ENCODE assay signal across 8 cellular contexts in genomic region chr1:7784492-7785071, GRCh38. TPM values are rescaled to one million over a fixed set of nuclear protein-coding genes. Genes with fewer than 3 reads are reported as not detected.
DNase-seq lines count a peak whose midpoint lies in the region; ATAC-seq and TF ChIP-seq lines count a peak whose summit lies in the region.

No MANE protein-coding gene starts in this region.

- H3K27me3 ChIP-seq in CD4-positive, CD25-positive, alpha-beta regulatory T cell (ENCODE audit: control insufficient read depth, insufficient read depth, low read length), result no peaks in the 10 kb centered on the region
- no peaks in the 10 kb centered on the region for H3K27me3 ChIP-seq in OCI-LY3 (ENCODE audit: low read depth, low read length)
- H3K27me3 ChIP-seq in fibroblast of lung (ENCODE audit: control insufficient read depth, insufficient read depth, low read length), result no peaks in the 10 kb centered on the region
- H3K27me3 ChIP-seq in MM.1S (replicated peaks; ENCODE audit: insufficient read depth, low read length), result no peaks in the 10 kb centered on the region; the same call in 1 of the 2 replicates

- peak overlapping the region; percentile 52 to 74 (median 66) for H3K4me3 Mint-ChIP-seq in CD4-positive, CD25-positive, alpha-beta regulatory T cell
- peak overlapping the region; percentile 28 for H3K4me3 Mint-ChIP-seq in osteocyte (ENCODE audit: unreplicated experiment)

- H3K4me1 ChIP-seq in CD4-positive, CD25-positive, alpha-beta regulatory T cell (ENCODE audit: control insufficient read depth, insufficient read depth, low read length, poor library complexity, severe bottlenecking), result peaks cover 22% of the 10 kb centered on the region
- H3K4me1 ChIP-seq in OCI-LY3 (ENCODE audit: low read length) (peaks cover 4% of the 10 kb centered on the region; the same call in 1 of the 2 replicates), fibroblast of lung (ENCODE audit: control insufficient read depth, extremely low read depth, insufficient read depth, low read length) (peaks cover 3% of the 10 kb centered on the region), MM.1S (ENCODE audit: low read length) (peaks cover 9% of the 10 kb centered on the region; the same call in 1 of the 2 replicates)

- H3K27ac ChIP-seq in CD4-positive, CD25-positive, alpha-beta regulatory T cell (ENCODE audit: insufficient read depth, low read length, poor library complexity, severe bottlenecking), result peak overlapping the region; percentile 96
- H3K27ac ChIP-seq in OCI-LY3 (ENCODE audit: low read length), result no peak overlapping the region
- H3K27ac ChIP-seq in fibroblast of lung (ENCODE audit: insufficient read depth, low read length), result peak overlapping the region; percentile 69
- no peak overlapping the region for H3K27ac ChIP-seq in MM.1S (ENCODE audit: low read length)

- peak overlapping the region; percentile 20; the same call in 1 of the 2 replicates for H3K4me2 ChIP-seq in OCI-LY3 (ENCODE audit: low read length)
- peak overlapping the region; percentile 73 for H3K4me2 ChIP-seq in fibroblast of lung (ENCODE audit: extremely low read depth, insufficient read depth, low read length)
- no peak overlapping the region for H3K4me2 ChIP-seq in MM.1S (ENCODE audit: low read depth, low read length)

- H3K36me3 ChIP-seq in CD4-positive, CD25-positive, alpha-beta regulatory T cell (ENCODE audit: control insufficient read depth, insufficient read depth, low read length), result peaks cover 11% of the 10 kb centered on the region
- peaks cover 10% of the 10 kb centered on the region for H3K36me3 ChIP-seq in OCI-LY3 (replicated peaks; ENCODE audit: low read depth, low read length)
- H3K36me3 ChIP-seq in fibroblast of lung (ENCODE audit: control insufficient read depth, insufficient read depth, low read length), result peaks cover 5% of the 10 kb centered on the region
- H3K36me3 ChIP-seq in MM.1S (replicated peaks; ENCODE audit: insufficient read depth, low read length), result no peaks in the 10 kb centered on the region

- no peak overlapping the region for H2AFZ ChIP-seq in OCI-LY3 (ENCODE audit: low read depth, low read length)
- H2AFZ ChIP-seq in fibroblast of lung (ENCODE audit: low read length), result peak overlapping the region; percentile 44
- no peak overlapping the region for H2AFZ ChIP-seq in MM.1S (ENCODE audit: low read length)

- H3K9me3 Mint-ChIP-seq in CD4-positive, CD25-positive, alpha-beta regulatory T cell, result peaks cover 0 to 4% (median 0%) of the 10 kb centered on the region in 7 donors
- H3K9me3 Mint-ChIP-seq in osteocyte (ENCODE audit: unreplicated experiment), result no peaks in the 10 kb centered on the region

- no peaks in the 10 kb centered on the region for H4K20me1 ChIP-seq in OCI-LY3 (ENCODE audit: insufficient read depth, low read length)
- no peaks in the 10 kb centered on the region for H4K20me1 ChIP-seq in fibroblast of lung (ENCODE audit: control insufficient read depth, extremely low read depth, insufficient read depth, low read length)
- no peaks in the 10 kb centered on the region for H4K20me1 ChIP-seq in MM.1S (ENCODE audit: insufficient read depth, low read length)

- no peak for DNase-seq in CD4-positive, CD25-positive, alpha-beta regulatory T cell
- DNase-seq in fibroblast of lung (ENCODE audit: low read depth in 2 of 2) (no peak), osteocyte (ENCODE audit: extremely low spot score, unreplicated experiment) (no peak), inferior parietal cortex (ENCODE audit: extremely low spot score) (no peak), MM.1S (no peak)

- ATAC-seq in CD4-positive, CD25-positive, alpha-beta regulatory T cell (ENCODE audit: low read depth in 2 of 2), result no peak
- ATAC-seq in HG03571 (IDR thresholded peaks at IDR 0.05; ENCODE audit: unreplicated experiment) (no peak), GM18870 (IDR thresholded peaks at IDR 0.05; ENCODE audit: unreplicated experiment) (no peak)

- peaks cover 21% of the 10 kb centered on the region for H3K36me3 Mint-ChIP-seq in CD4-positive, CD25-positive, alpha-beta regulatory T cell
- peaks cover 11% of the 10 kb centered on the region for H3K36me3 Mint-ChIP-seq in osteocyte (ENCODE audit: unreplicated experiment)

- no peaks in the 10 kb centered on the region for H3K9me2 ChIP-seq in MM.1S (replicated peaks; ENCODE audit: insufficient read depth, low read length)

- H3K9ac ChIP-seq in OCI-LY3 (ENCODE audit: low read length) (no peak overlapping the region), fibroblast of lung (ENCODE audit: insufficient read depth, low read length) (peak overlapping the region; percentile 74), MM.1S (ENCODE audit: low read length) (no peak overlapping the region)

- H3K79me2 ChIP-seq in OCI-LY3 (ENCODE audit: low read length), result no peaks in the 10 kb centered on the region
- no peaks in the 10 kb centered on the region for H3K79me2 ChIP-seq in fibroblast of lung (ENCODE audit: control insufficient read depth, insufficient read depth, low read length)
- no peaks in the 10 kb centered on the region for H3K79me2 ChIP-seq in MM.1S (ENCODE audit: low read length)

- no peak overlapping the region for H3K4me3 ChIP-seq in CD4-positive, CD25-positive, alpha-beta regulatory T cell (ENCODE audit: low read depth, low read length)
- H3K4me3 ChIP-seq in OCI-LY3 (ENCODE audit: low read length) (no peak overlapping the region), fibroblast of lung (replicated peaks in 1 of 4; ENCODE audit: control extremely low read depth in 1 of 4, insufficient read depth in 1 of 4, low read depth in 3 of 4, low read length in 4 of 4) (peak overlapping the region in 3 of 4 experiments; percentile 51 to 64 (median 62)), MM.1S (ENCODE audit: low read length) (no peak overlapping the region)

- H3K27ac Mint-ChIP-seq in CD4-positive, CD25-positive, alpha-beta regulatory T cell, result peak overlapping the region in 2 of 3 donors; percentile 48 to 74
- H3K27ac Mint-ChIP-seq in osteocyte (ENCODE audit: unreplicated experiment), result no peak overlapping the region

- TF ChIP-seq CTCF in OCI-LY3 (IDR thresholded peaks at IDR 0.05; ENCODE audit: low read depth, low read length) (no peak), fibroblast of lung (conservative IDR thresholded peaks at IDR 0.05 in 1 of 2, IDR thresholded peaks at IDR 0.05 in 1 of 2; ENCODE audit: low read depth in 1 of 2, low read length in 2 of 2) (no peak), osteocyte (IDR thresholded peaks at IDR 0.05) (no peak), MM.1S (IDR thresholded peaks at IDR 0.05; ENCODE audit: low read length) (no peak)

- H3K9me3 ChIP-seq in CD4-positive, CD25-positive, alpha-beta regulatory T cell (ENCODE audit: control insufficient read depth in 2 of 2, low read length in 2 of 2), result no peaks in the 10 kb centered on the region
- H3K9me3 ChIP-seq in OCI-LY3 (ENCODE audit: insufficient read depth, low read length) (no peaks in the 10 kb centered on the region), fibroblast of lung (ENCODE audit: control insufficient read depth, insufficient read depth, low read depth, low read length) (no peaks in the 10 kb centered on the region), MM.1S (replicated peaks; ENCODE audit: insufficient read depth, low read length) (no peaks in the 10 kb centered on the region)

- H3F3A ChIP-seq in MM.1S (ENCODE audit: insufficient read depth, low read length), result peaks cover 8% of the 10 kb centered on the region; the same call in 1 of the 2 replicates

- H3K27me3 Mint-ChIP-seq in CD4-positive, CD25-positive, alpha-beta regulatory T cell, result peaks cover 4% of the 10 kb centered on the region
- H3K27me3 Mint-ChIP-seq in osteocyte (ENCODE audit: unreplicated experiment), result no peaks in the 10 kb centered on the region

- H3K4me1 Mint-ChIP-seq in CD4-positive, CD25-positive, alpha-beta regulatory T cell, result peaks cover 4 to 34% (median 22%) of the 10 kb centered on the region in 4 donors
- H3K4me1 Mint-ChIP-seq in osteocyte (ENCODE audit: unreplicated experiment), result peaks cover 13% of the 10 kb centered on the region

RNA-seq across cellular contexts. Expression of gene PER3, which starts 0.5 kb away (rescaled TPM):
- 14.1 TPM for total RNA-seq in CD4-positive, CD25-positive, alpha-beta regulatory T cell
- 1 to 10 TPM; 3.7 to 5.2 (median 3.9) TPM for polyA plus RNA-seq in CD4-positive, CD25-positive, alpha-beta regulatory T cell
- total RNA-seq in fibroblast of lung, result 10.3 and 18.8 TPM in 2 replicates
- polyA plus RNA-seq in fibroblast of lung, result 10.3 and 16.6 TPM in 2 replicates
- 5.1 and 10.6 TPM in 2 replicates for polyA plus RNA-seq in fibroblast of lung (2012)
- 13.4 and 19.8 TPM in 2 replicates for polyA minus RNA-seq in fibroblast of lung (ENCODE audit: low replicate concordance)
- 8.5 and 8.8 TPM in 2 replicates for total RNA-seq in osteocyte

RNA-seq across cellular contexts. Expression of gene VAMP3, which starts 13.5 kb away (rescaled TPM):
- 66.1 TPM for total RNA-seq in CD4-positive, CD25-positive, alpha-beta regulatory T cell
- polyA plus RNA-seq in CD4-positive, CD25-positive, alpha-beta regulatory T cell, result 10 to 100 TPM; 44.8 to 56.8 (median 48.9) TPM
- 76.3 and 106 TPM in 2 replicates for total RNA-seq in fibroblast of lung
- 221 and 257 TPM in 2 replicates for polyA plus RNA-seq in fibroblast of lung
- polyA plus RNA-seq in fibroblast of lung (2012), result 146 and 156 TPM in 2 replicates
- polyA minus RNA-seq in fibroblast of lung (ENCODE audit: low replicate concordance), result 82.6 and 100 TPM in 2 replicates
- 112 and 116 TPM in 2 replicates for total RNA-seq in osteocyte

Comparison
In these comparisons a context has a peak if more than half of its experiments do, and no peak if none do; other contexts are left out.
1. H3K27ac ChIP-seq: peak in CD4-positive, CD25-positive, alpha-beta regulatory T cell (single experiment) and fibroblast of lung (single experiment); none in OCI-LY3 (single experiment) and MM.1S (single experiment).
2. H3K4me3 ChIP-seq: peak in fibroblast of lung (3 of 4); none in CD4-positive, CD25-positive, alpha-beta regulatory T cell (single experiment), OCI-LY3 (single experiment) and MM.1S (single experiment).